In the genomic region with DNA sequence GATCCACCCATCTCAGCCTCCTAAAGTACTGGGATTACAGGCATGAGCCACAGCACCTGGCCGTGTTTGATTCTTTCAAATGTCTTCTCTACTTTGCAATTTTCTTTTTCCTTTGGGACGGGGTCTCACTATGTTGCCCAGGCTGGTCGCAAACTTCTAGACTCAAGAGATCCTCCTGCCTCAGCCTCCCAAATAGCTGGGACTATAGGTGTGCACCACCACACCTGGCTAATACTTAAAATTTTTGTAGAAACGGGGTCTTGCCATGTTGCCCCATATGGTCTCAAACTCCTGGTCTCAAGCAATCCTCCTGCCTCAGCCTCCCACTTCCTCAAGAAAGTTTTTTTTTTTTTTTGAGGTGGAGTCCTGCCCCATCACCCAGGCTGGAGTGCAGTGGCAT, we compare ENCODE assay signal across 11 cellular contexts. TPM values are rescaled to one million over a fixed set of nuclear protein-coding genes. Genes with fewer than 3 reads are reported as not detected.
DNase-seq lines count a peak whose midpoint lies in the region; ATAC-seq, FAIRE-seq and TF ChIP-seq lines count a peak whose summit lies in the region.
"Had no signal": no experiment of that assay in that cellular context is flagged by ENCODE, and none has a peak within 500 bp of the region (broad histone marks: within the 10 kb centered on the region; RNA-seq: fewer than 3 reads in every experiment).

No MANE protein-coding gene starts in this region.

- CTCF ChIA-PET in HepG2 (lab: Yijun Ruan, JAX; ENCODE audit: low intra/inter-chr PET ratio, low total read pairs): no interaction called here

- no peak overlapping the region for H3K27ac ChIP-seq in left ventricle myocardium inferior (replicated peaks)
- H3K27ac ChIP-seq in HepG2 (ENCODE audit: extremely low read length, insufficient read depth, low read length): no peak overlapping the region
- H3K27ac ChIP-seq in right atrium auricular region: no peak overlapping the region
- H3K27ac ChIP-seq: HL-60 had no signal

- H3K9me3 ChIP-seq in left ventricle myocardium inferior (replicated peaks) (no peaks in the 10 kb centered on the region), T-helper 17 cell (ENCODE audit: control insufficient read depth, low read length, poor library complexity, severe bottlenecking) (no peaks in the 10 kb centered on the region), HepG2 (ENCODE audit: low read length) (no peaks in the 10 kb centered on the region), right atrium auricular region (no peaks in the 10 kb centered on the region)

- WGBS in HepG2 (ENCODE audit: low lambda C conversion rate): 98% methylated on average over 4 of the region's 4 CpGs

- POLR2A ChIA-PET in HepG2 (lab: Yijun Ruan, JAX): interaction anchor here (1.0 kb wide), 1 partner anchor 21 kb away, joined by 3 read pairs; a partner anchor contains a TSS

- peak overlapping the region; percentile 91; the same call in 1 of the 2 replicates for H3K9ac ChIP-seq in HepG2 (ENCODE audit: insufficient read depth, low read depth, low read length)

- H3K4me2 ChIP-seq in HepG2 (ENCODE audit: low read depth, low read length): peak overlapping the region; percentile 87; the same call in 1 of the 2 replicates

- TF ChIP-seq EP300 in HepG2 (IDR thresholded peaks at IDR 0.05; ENCODE audit: low read depth in 2 of 2, low read length in 2 of 2): no peak
- TF ChIP-seq EP300 in HepG2 (CRISPR knock-in tag; IDR thresholded peaks at IDR 0.05; ENCODE audit: borderline replicate concordance): no peak

- no peak for TF ChIP-seq RAD21 in HepG2 (CRISPR knock-in tag; IDR thresholded peaks at IDR 0.05)

- H3K36me3 Mint-ChIP-seq in T-helper 17 cell (ENCODE audit: low read depth): peaks cover 2% of the 10 kb centered on the region

- TF ChIP-seq POLR2A in HepG2 (IDR thresholded peaks at IDR 0.05; ENCODE audit: insufficient read depth in 1 of 2, low read depth in 2 of 2, low read length in 2 of 2): no peak

- 0 out of 2 replicates have a peak, but pooled peaks cover 2% of the 10 kb centered on the region for H4K20me1 ChIP-seq in HepG2 (ENCODE audit: insufficient read depth, low read length)

- H2AFZ ChIP-seq in HepG2 (ENCODE audit: low read length): no peak overlapping the region

- in situ Hi-C loops in HepG2 (cut with HindIII; ENCODE audit: extremely low pct_ligation_motif_present, low pct_unique_long_range_greater_than_20kb): no loop called here

- ATAC-seq in T-helper 17 cell: no peak
- ATAC-seq in HepG2: no peak
- no peak for ATAC-seq in GM19395 (IDR thresholded peaks at IDR 0.05; ENCODE audit: unreplicated experiment)

- no peak for TF ChIP-seq CTCF in left ventricle myocardium inferior (IDR thresholded peaks at IDR 0.05; ENCODE audit: borderline replicate concordance)
- no peak for TF ChIP-seq CTCF in HepG2 (CRISPR knock-in tag; IDR thresholded peaks at IDR 0.05)
- no peak for TF ChIP-seq CTCF in right atrium auricular region (IDR thresholded peaks at IDR 0.05)

- BruUV-seq in HepG2 (replicated peaks; lab: Mats Ljungman, UMichigan): no TSS peak

- peaks cover 18% of the 10 kb centered on the region for H3K4me1 Mint-ChIP-seq in T-helper 17 cell

- H3K27me3 ChIP-seq in left ventricle myocardium inferior (ENCODE audit: low read depth) (no peaks in the 10 kb centered on the region), HepG2 (ENCODE audit: control insufficient read depth in 1 of 2, insufficient read depth in 2 of 2, low read length in 2 of 2) (no peaks in the 10 kb centered on the region; a peak in 1 of 5 replicates), right atrium auricular region (no peaks in the 10 kb centered on the region)

- H3K4me3 ChIP-seq in left ventricle myocardium inferior: peak overlapping the region; percentile 87
- H3K4me3 ChIP-seq in HepG2 (replicated peaks in 1 of 3; ENCODE audit: insufficient read depth in 1 of 3, low read depth in 2 of 3, low read length in 3 of 3): peak overlapping the region in 2 of 3 experiments; percentile 81 to 97; a peak in 1 of 6 replicates
- H3K4me3 ChIP-seq in right atrium auricular region: no peak overlapping the region

- peak overlapping the region; percentile 97 for H3K27ac Mint-ChIP-seq in T-helper 17 cell

- intact Hi-C loops in left ventricle myocardium inferior (cut with micrococcal nuclease) (no loop called here), cardiac septum (cut with DNase I) (no loop called here), HepG2 (cut with micrococcal nuclease; ENCODE audit: unreplicated experiment) (loop anchor here (2.0 kb wide), 1 partner anchor 21 kb away; a partner anchor contains a TSS)

- no peak for FAIRE-seq in HepG2 (lab: Jason Lieb, UNC)

- peaks cover 38% of the 10 kb centered on the region for H3K4me1 ChIP-seq in left ventricle myocardium inferior
- H3K4me1 ChIP-seq in HepG2 (ENCODE audit: insufficient read depth, low read length): peaks cover 30% of the 10 kb centered on the region
- H3K4me1 ChIP-seq in right atrium auricular region: peaks cover 0 to 25% of the 10 kb centered on the region in 2 donors

- peak overlapping the region; percentile 99 for H3K4me3 Mint-ChIP-seq in T-helper 17 cell

- H3K36me3 ChIP-seq in left ventricle myocardium inferior (peaks cover 50% of the 10 kb centered on the region), HepG2 (replicated peaks in 1 of 2; ENCODE audit: control insufficient read depth in 1 of 2, insufficient read depth in 2 of 2, low read length in 2 of 2) (peaks cover 5 to 33% of the 10 kb centered on the region in 2 experiments), right atrium auricular region (peaks cover 18% of the 10 kb centered on the region)

- DNase-seq in left ventricle myocardium inferior: no peak
- no peak for DNase-seq in cardiac septum (ENCODE audit: low spot score)
- DNase-seq in T-helper 17 cell: no peak
- no peak for DNase-seq in HepG2 (ENCODE audit: low spot score)
- no peak for DNase-seq in NCI-H1092 treated with DMSO at 0.1 percent for 48 hours (lab: John Stamatoyannopoulos, UW)
- no peak for DNase-seq in right atrium auricular region (ENCODE audit: low spot score)
- DNase-seq in anterior cingulate cortex (lab: John Stamatoyannopoulos, UW): no peak
- DNase-seq: NCI-H1092; stimulated activated CD4-positive, alpha-beta T cell treated with anti-CD3 and anti-CD28 coated beads, Interleukin-12 subunit alpha, Interleukin-12 subunit beta, amount 100 ng/mL, for 4 hours had no signal

- H3K27me3 Mint-ChIP-seq in T-helper 17 cell: no peaks in the 10 kb centered on the region

- H3K79me2 ChIP-seq in HepG2 (ENCODE audit: insufficient read depth, low read length): peaks cover 60% of the 10 kb centered on the region

RNA-seq across cellular contexts. Expression of a gene that starts 1.7 kb away (rescaled TPM):
- total RNA-seq in left ventricle myocardium inferior (12.0 TPM), cardiac septum (12.9 TPM), T-helper 17 cell (10 to 100 TPM; 15.6 to 18.7 TPM), HepG2 (2016; rRNA removed; fragmentation: Illumina TruSeq; extraction: Trizol) (29.7 and 38.5 TPM in 2 replicates), right atrium auricular region (10 to 100 TPM; 11.6 to 13.6 TPM)
- total RNA-seq in HepG2 (2016; cell fraction: cytosol; rRNA removed; fragmentation: Illumina TruSeq; extraction: Trizol; ENCODE audit: low read depth): 6.2 and 7.0 TPM in 2 replicates
- 27.8 and 40.0 TPM in 2 replicates for total RNA-seq in HepG2 (2016; cell fraction: insoluble cytoplasmic fraction; rRNA removed; fragmentation: Illumina TruSeq; extraction: Trizol)
- total RNA-seq in HepG2 (2016; cell fraction: membrane; rRNA removed; fragmentation: Illumina TruSeq; extraction: Trizol): 19.6 and 20.8 TPM in 2 replicates
- total RNA-seq in HepG2 (2016; cell fraction: nucleus; rRNA removed; fragmentation: Illumina TruSeq; extraction: Trizol): 15.6 and 15.8 TPM in 2 replicates
- polyA plus RNA-seq in HepG2 (2011; rRNA removed): 16.2 and 17.7 TPM in 2 replicates
- polyA plus RNA-seq in HepG2 (2011; cell fraction: cytosol; rRNA removed): 11.9 and 14.7 TPM in 2 replicates
- 11.4 and 14.2 TPM in 2 replicates for polyA plus RNA-seq in HepG2 (2011; cell fraction: nucleus; rRNA removed)
- 16.9 and 17.4 TPM in 2 replicates for polyA plus RNA-seq in HepG2 (2012)
- 6.3 and 6.9 TPM in 2 replicates for polyA plus RNA-seq in HepG2 (2016; cell fraction: cytosol; fragmentation: Illumina TruSeq; extraction: Trizol; ENCODE audit: low read depth)
- polyA plus RNA-seq in HepG2 (2016; cell fraction: insoluble cytoplasmic fraction; fragmentation: Illumina TruSeq; extraction: Trizol; ENCODE audit: low read depth): 39.2 and 42.0 TPM in 2 replicates
- 16.7 and 17.8 TPM in 2 replicates for polyA plus RNA-seq in HepG2 (2016; cell fraction: membrane; fragmentation: Illumina TruSeq; extraction: Trizol; ENCODE audit: low read depth)
- polyA plus RNA-seq in HepG2 (2016; cell fraction: nucleus; fragmentation: Illumina TruSeq; extraction: Trizol; ENCODE audit: insufficient read depth, low read depth): 24.7 and 31.3 TPM in 2 replicates
- polyA minus RNA-seq in HepG2 (2011; rRNA and poly(A)+ RNA removed; ENCODE audit: low replicate concordance): 39.6 and 42.0 TPM in 2 replicates
- 11.3 and 14.5 TPM in 2 replicates for polyA minus RNA-seq in HepG2 (2011; cell fraction: cytosol; rRNA and poly(A)+ RNA removed)
- polyA minus RNA-seq in HepG2 (2011; cell fraction: nucleus; rRNA and poly(A)+ RNA removed): 13.5 and 15.9 TPM in 2 replicates

RNA-seq across cellular contexts. Expression of a gene that starts 1.8 kb away (rescaled TPM):
- total RNA-seq in left ventricle myocardium inferior (17.9 TPM), cardiac septum (11.9 TPM), T-helper 17 cell (10 to 100 TPM; 18.6 to 21.9 TPM), HepG2 (2016; rRNA removed; fragmentation: Illumina TruSeq; extraction: Trizol) (117 and 178 TPM in 2 replicates), right atrium auricular region (1 to 10 TPM; 8.9 to 9.2 TPM)
- total RNA-seq in HepG2 (2016; cell fraction: cytosol; rRNA removed; fragmentation: Illumina TruSeq; extraction: Trizol; ENCODE audit: low read depth): 39.1 and 44.5 TPM in 2 replicates
- total RNA-seq in HepG2 (2016; cell fraction: insoluble cytoplasmic fraction; rRNA removed; fragmentation: Illumina TruSeq; extraction: Trizol): 119 and 181 TPM in 2 replicates
- total RNA-seq in HepG2 (2016; cell fraction: membrane; rRNA removed; fragmentation: Illumina TruSeq; extraction: Trizol): 111 and 122 TPM in 2 replicates
- 43.7 and 44.3 TPM in 2 replicates for total RNA-seq in HepG2 (2016; cell fraction: nucleus; rRNA removed; fragmentation: Illumina TruSeq; extraction: Trizol)
- polyA plus RNA-seq in HepG2 (2011; rRNA removed): 44.4 and 55.0 TPM in 2 replicates
- 24.2 and 38.0 TPM in 2 replicates for polyA plus RNA-seq in HepG2 (2011; cell fraction: cytosol; rRNA removed)
- 10.3 and 10.4 TPM in 2 replicates for polyA plus RNA-seq in HepG2 (2011; cell fraction: nucleus; rRNA removed)
- polyA plus RNA-seq in HepG2 (2012): 53.7 and 57.3 TPM in 2 replicates
- 40.5 and 48.9 TPM in 2 replicates for polyA plus RNA-seq in HepG2 (2016; cell fraction: cytosol; fragmentation: Illumina TruSeq; extraction: Trizol; ENCODE audit: low read depth)
- polyA plus RNA-seq in HepG2 (2016; cell fraction: insoluble cytoplasmic fraction; fragmentation: Illumina TruSeq; extraction: Trizol; ENCODE audit: low read depth): 178 and 205 TPM in 2 replicates
- 88.7 and 94.2 TPM in 2 replicates for polyA plus RNA-seq in HepG2 (2016; cell fraction: membrane; fragmentation: Illumina TruSeq; extraction: Trizol; ENCODE audit: low read depth)
- polyA plus RNA-seq in HepG2 (2016; cell fraction: nucleus; fragmentation: Illumina TruSeq; extraction: Trizol; ENCODE audit: insufficient read depth, low read depth): 77.8 and 83.9 TPM in 2 replicates
- polyA minus RNA-seq in HepG2 (2011; rRNA and poly(A)+ RNA removed; ENCODE audit: low replicate concordance): 5.9 and 9.3 TPM in 2 replicates
- polyA minus RNA-seq in HepG2 (2011; cell fraction: cytosol; rRNA and poly(A)+ RNA removed): 16.6 and 18.5 TPM in 2 replicates
- polyA minus RNA-seq in HepG2 (2011; cell fraction: nucleus; rRNA and poly(A)+ RNA removed): 11.6 and 11.8 TPM in 2 replicates

RNA-seq across cellular contexts. Expression of a gene that starts 10.1 kb away (rescaled TPM):
- 142 TPM for total RNA-seq in left ventricle myocardium inferior
- 232 TPM for total RNA-seq in cardiac septum
- total RNA-seq in T-helper 17 cell: 100 to 1,000 TPM; 136 to 144 TPM
- 204 and 542 TPM in 2 replicates for total RNA-seq in HepG2 (2016; rRNA removed; fragmentation: Illumina TruSeq; extraction: Trizol)
- total RNA-seq in HepG2 (2016; cell fraction: cytosol; rRNA removed; fragmentation: Illumina TruSeq; extraction: Trizol; ENCODE audit: low read depth): 121 and 131 TPM in 2 replicates
- total RNA-seq in HepG2 (2016; cell fraction: insoluble cytoplasmic fraction; rRNA removed; fragmentation: Illumina TruSeq; extraction: Trizol): 226 and 562 TPM in 2 replicates
- 107 and 111 TPM in 2 replicates for total RNA-seq in HepG2 (2016; cell fraction: membrane; rRNA removed; fragmentation: Illumina TruSeq; extraction: Trizol)
- 291 and 339 TPM in 2 replicates for total RNA-seq in HepG2 (2016; cell fraction: nucleus; rRNA removed; fragmentation: Illumina TruSeq; extraction: Trizol)
- polyA plus RNA-seq in HepG2 (2011; rRNA removed): 655 and 673 TPM in 2 replicates
- polyA plus RNA-seq in HepG2 (2011; cell fraction: cytosol; rRNA removed): 682 and 991 TPM in 2 replicates
- polyA plus RNA-seq in HepG2 (2011; cell fraction: nucleus; rRNA removed): 688 and 965 TPM in 2 replicates
- 389 and 405 TPM in 2 replicates for polyA plus RNA-seq in HepG2 (2012)
- polyA plus RNA-seq in HepG2 (2016; cell fraction: cytosol; fragmentation: Illumina TruSeq; extraction: Trizol; ENCODE audit: low read depth): 114 and 131 TPM in 2 replicates
- polyA plus RNA-seq in HepG2 (2016; cell fraction: insoluble cytoplasmic fraction; fragmentation: Illumina TruSeq; extraction: Trizol; ENCODE audit: low read depth): 204 and 225 TPM in 2 replicates
- 86.9 and 92.6 TPM in 2 replicates for polyA plus RNA-seq in HepG2 (2016; cell fraction: membrane; fragmentation: Illumina TruSeq; extraction: Trizol; ENCODE audit: low read depth)
- polyA plus RNA-seq in HepG2 (2016; cell fraction: nucleus; fragmentation: Illumina TruSeq; extraction: Trizol; ENCODE audit: insufficient read depth, low read depth): 490 and 539 TPM in 2 replicates
- polyA minus RNA-seq in HepG2 (2011; rRNA and poly(A)+ RNA removed; ENCODE audit: low replicate concordance): 318 and 569 TPM in 2 replicates
- 173 and 174 TPM in 2 replicates for polyA minus RNA-seq in HepG2 (2011; cell fraction: cytosol; rRNA and poly(A)+ RNA removed)
- 97.8 and 134 TPM in 2 replicates for polyA minus RNA-seq in HepG2 (2011; cell fraction: nucleus; rRNA and poly(A)+ RNA removed)
- total RNA-seq in right atrium auricular region: 100 to 1,000 TPM; 190 to 291 TPM

RNA-seq across cellular contexts. Expression of a gene that starts 21.6 kb away (rescaled TPM):
- 34.4 TPM for total RNA-seq in left ventricle myocardium inferior
- 38.6 TPM for total RNA-seq in cardiac septum
- total RNA-seq in T-helper 17 cell: 100 to 1,000 TPM; 122 to 124 TPM
- 144 and 153 TPM in 2 replicates for total RNA-seq in HepG2 (2016; rRNA removed; fragmentation: Illumina TruSeq; extraction: Trizol)
- total RNA-seq in HepG2 (2016; cell fraction: cytosol; rRNA removed; fragmentation: Illumina TruSeq; extraction: Trizol; ENCODE audit: low read depth): 79.8 and 92.3 TPM in 2 replicates
- 147 and 151 TPM in 2 replicates for total RNA-seq in HepG2 (2016; cell fraction: insoluble cytoplasmic fraction; rRNA removed; fragmentation: Illumina TruSeq; extraction: Trizol)
- 156 and 174 TPM in 2 replicates for total RNA-seq in HepG2 (2016; cell fraction: membrane; rRNA removed; fragmentation: Illumina TruSeq; extraction: Trizol)
- total RNA-seq in HepG2 (2016; cell fraction: nucleus; rRNA removed; fragmentation: Illumina TruSeq; extraction: Trizol): 91.6 and 93.3 TPM in 2 replicates
- polyA plus RNA-seq in HepG2 (2011; rRNA removed): 96.2 and 125 TPM in 2 replicates
- 104 and 110 TPM in 2 replicates for polyA plus RNA-seq in HepG2 (2011; cell fraction: cytosol; rRNA removed)
- 63.8 and 77.8 TPM in 2 replicates for polyA plus RNA-seq in HepG2 (2011; cell fraction: nucleus; rRNA removed)
- polyA plus RNA-seq in HepG2 (2012): 107 and 137 TPM in 2 replicates
- 105 and 142 TPM in 2 replicates for polyA plus RNA-seq in HepG2 (2016; cell fraction: cytosol; fragmentation: Illumina TruSeq; extraction: Trizol; ENCODE audit: low read depth)
- 249 and 255 TPM in 2 replicates for polyA plus RNA-seq in HepG2 (2016; cell fraction: insoluble cytoplasmic fraction; fragmentation: Illumina TruSeq; extraction: Trizol; ENCODE audit: low read depth)
- 171 and 200 TPM in 2 replicates for polyA plus RNA-seq in HepG2 (2016; cell fraction: membrane; fragmentation: Illumina TruSeq; extraction: Trizol; ENCODE audit: low read depth)
- 188 and 193 TPM in 2 replicates for polyA plus RNA-seq in HepG2 (2016; cell fraction: nucleus; fragmentation: Illumina TruSeq; extraction: Trizol; ENCODE audit: insufficient read depth, low read depth)
- 43.3 and 56.5 TPM in 2 replicates for polyA minus RNA-seq in HepG2 (2011; rRNA and poly(A)+ RNA removed; ENCODE audit: low replicate concordance)
- polyA minus RNA-seq in HepG2 (2011; cell fraction: cytosol; rRNA and poly(A)+ RNA removed): 67.3 and 72.5 TPM in 2 replicates
- polyA minus RNA-seq in HepG2 (2011; cell fraction: nucleus; rRNA and poly(A)+ RNA removed): 74.4 and 78.4 TPM in 2 replicates
- 10 to 100 TPM; 18.7 to 31.4 TPM for total RNA-seq in right atrium auricular region

RNA-seq across cellular contexts. Expression of a gene that starts 47.9 kb away (rescaled TPM):
- total RNA-seq in left ventricle myocardium inferior: 175 TPM
- 243 TPM for total RNA-seq in cardiac septum
- total RNA-seq in T-helper 17 cell: 10 to 100 TPM; 70.2 to 72.2 TPM
- total RNA-seq in HepG2 (2016; rRNA removed; fragmentation: Illumina TruSeq; extraction: Trizol): 271 and 403 TPM in 2 replicates
- total RNA-seq in HepG2 (2016; cell fraction: cytosol; rRNA removed; fragmentation: Illumina TruSeq; extraction: Trizol; ENCODE audit: low read depth): 125 and 176 TPM in 2 replicates
- 277 and 420 TPM in 2 replicates for total RNA-seq in HepG2 (2016; cell fraction: insoluble cytoplasmic fraction; rRNA removed; fragmentation: Illumina TruSeq; extraction: Trizol)
- 174 and 230 TPM in 2 replicates for total RNA-seq in HepG2 (2016; cell fraction: membrane; rRNA removed; fragmentation: Illumina TruSeq; extraction: Trizol)
- total RNA-seq in HepG2 (2016; cell fraction: nucleus; rRNA removed; fragmentation: Illumina TruSeq; extraction: Trizol): 119 and 123 TPM in 2 replicates
- polyA plus RNA-seq in HepG2 (2011; rRNA removed): 294 and 318 TPM in 2 replicates
- 305 and 402 TPM in 2 replicates for polyA plus RNA-seq in HepG2 (2011; cell fraction: cytosol; rRNA removed)
- 130 and 152 TPM in 2 replicates for polyA plus RNA-seq in HepG2 (2011; cell fraction: nucleus; rRNA removed)
- 350 and 505 TPM in 2 replicates for polyA plus RNA-seq in HepG2 (2012)
- 240 and 370 TPM in 2 replicates for polyA plus RNA-seq in HepG2 (2016; cell fraction: cytosol; fragmentation: Illumina TruSeq; extraction: Trizol; ENCODE audit: low read depth)
- 862 and 951 TPM in 2 replicates for polyA plus RNA-seq in HepG2 (2016; cell fraction: insoluble cytoplasmic fraction; fragmentation: Illumina TruSeq; extraction: Trizol; ENCODE audit: low read depth)
- polyA plus RNA-seq in HepG2 (2016; cell fraction: membrane; fragmentation: Illumina TruSeq; extraction: Trizol; ENCODE audit: low read depth): 322 and 411 TPM in 2 replicates
- polyA plus RNA-seq in HepG2 (2016; cell fraction: nucleus; fragmentation: Illumina TruSeq; extraction: Trizol; ENCODE audit: insufficient read depth, low read depth): 362 and 385 TPM in 2 replicates
- polyA minus RNA-seq in HepG2 (2011; rRNA and poly(A)+ RNA removed; ENCODE audit: low replicate concordance): 59.5 and 114 TPM in 2 replicates
- polyA minus RNA-seq in HepG2 (2011; cell fraction: cytosol; rRNA and poly(A)+ RNA removed): 80.5 and 87.3 TPM in 2 replicates
- polyA minus RNA-seq in HepG2 (2011; cell fraction: nucleus; rRNA and poly(A)+ RNA removed): 57.0 and 67.4 TPM in 2 replicates
- total RNA-seq in right atrium auricular region: 100 to 1,000 TPM; 168 to 178 TPM

Comparison
In these comparisons a context has a peak if more than half of its experiments do, and no peak if none do; other contexts are left out.
1. H3K4me3 ChIP-seq: peak in left ventricle myocardium inferior (single experiment) and HepG2 (2 of 3); none in right atrium auricular region (0 of 2).